In genomic region chr19:36449059-36449670, GRCh38 we compare ENCODE assay signal across 29 cellular contexts. TPM values are rescaled to one million over a fixed set of nuclear protein-coding genes. Genes with fewer than 3 reads are reported as not detected.
DNase-seq lines count a peak whose midpoint lies in the region; ATAC-seq, FAIRE-seq and TF ChIP-seq lines count a peak whose summit lies in the region.
"Had no signal": no experiment of that assay in that cellular context is flagged by ENCODE, and none has a peak within 500 bp of the region (broad histone marks: within the 10 kb centered on the region; RNA-seq: fewer than 3 reads in every experiment).

No MANE protein-coding gene starts in this region.

- no peak overlapping the region for H2BK120ac ChIP-seq in H1 (replicated peaks; ENCODE audit: low read depth, low read length)
- H2BK120ac ChIP-seq in trophoblast cell (ENCODE audit: insufficient read depth, low read length, poor library complexity) = no peak overlapping the region

- intact Hi-C loops in vagina (cut with DNase I) = no loop called here

- no peak overlapping the region for H3K4me3 Mint-ChIP-seq in CD4-positive, CD25-positive, alpha-beta regulatory T cell
- H3K4me3 Mint-ChIP-seq: activated CD4-positive, alpha-beta memory T cell treated with anti-CD3 and anti-CD28 coated beads for 36 hours; activated naive CD8-positive, alpha-beta T cell treated with anti-CD3 and anti-CD28 coated beads for 36 hours; mesothelial cell of epicardium; natural killer cell had no signal

- H4K8ac ChIP-seq in H1 (ENCODE audit: extremely low read depth, insufficient read depth, low read length) (no peak overlapping the region), trophoblast cell (ENCODE audit: low read depth, low read length) (no peak overlapping the region)

- CTCF ChIA-PET in H1 (lab: Charles Lee; ENCODE audit: partially characterized antibody) = no interaction called here

- H3K14ac ChIP-seq in H1 (ENCODE audit: insufficient read length) (no peak overlapping the region), trophoblast cell (ENCODE audit: low read length) (no peak overlapping the region)

- peaks cover 0 to 1% (median 0%) of the 10 kb centered on the region in 4 donors for H3K4me1 Mint-ChIP-seq in CD4-positive, CD25-positive, alpha-beta regulatory T cell
- H3K4me1 Mint-ChIP-seq: activated naive CD8-positive, alpha-beta T cell treated with anti-CD3 and anti-CD28 coated beads for 36 hours; mesothelial cell of epicardium; natural killer cell had no signal

- H3K23ac ChIP-seq in H1 (ENCODE audit: insufficient read length) = no peak overlapping the region
- no peak overlapping the region for H3K23ac ChIP-seq in trophoblast cell (ENCODE audit: low read length)

- H2BK12ac ChIP-seq in H1 (ENCODE audit: low read depth, low read length) (no peak overlapping the region), trophoblast cell (ENCODE audit: low read length) (no peak overlapping the region)

- H3K27me3 Mint-ChIP-seq in CD4-positive, CD25-positive, alpha-beta regulatory T cell = no peaks in the 10 kb centered on the region
- H3K27me3 Mint-ChIP-seq: activated CD4-positive, alpha-beta memory T cell treated with anti-CD3 and anti-CD28 coated beads for 36 hours; activated naive CD8-positive, alpha-beta T cell treated with anti-CD3 and anti-CD28 coated beads for 36 hours had no signal

- peaks cover 46% of the 10 kb centered on the region for H3K36me3 Mint-ChIP-seq in CD4-positive, CD25-positive, alpha-beta regulatory T cell

- no peak overlapping the region for H2BK20ac ChIP-seq in H1 (ENCODE audit: low read length)

- H3K79me2 ChIP-seq in H1 (ENCODE audit: control insufficient read depth in 1 of 2, insufficient read depth in 2 of 2, low read length in 2 of 2) = no peaks in the 10 kb centered on the region
- H3K79me2 ChIP-seq in trophoblast cell (ENCODE audit: control insufficient read depth, insufficient read depth, low read length, poor library complexity) = no peaks in the 10 kb centered on the region

- H3K79me1 ChIP-seq in H1 (ENCODE audit: low read depth, low read length) (no peaks in the 10 kb centered on the region), trophoblast cell (ENCODE audit: low read length) (no peaks in the 10 kb centered on the region)

- TF ChIP-seq POLR2A in H1 (IDR thresholded peaks at IDR 0.05; ENCODE audit: control extremely low read depth in 1 of 2, low read depth in 2 of 2, low read length in 2 of 2) = no peak
- TF ChIP-seq POLR2A in vagina (IDR thresholded peaks at IDR 0.05) = no peak

- H3K4ac ChIP-seq in H1 (replicated peaks; ENCODE audit: insufficient read length, low read depth, low read length) (no peak overlapping the region), trophoblast cell (ENCODE audit: low read depth, low read length) (no peak overlapping the region)

- no peak for TF ChIP-seq RAD21 in H1 (IDR thresholded peaks at IDR 0.05 in 1 of 2, conservative IDR thresholded peaks at IDR 0.05 in 1 of 2; ENCODE audit: low read depth in 2 of 2, low read length in 2 of 2)

- POLR2A ChIA-PET in H1 (lab: Charles Lee; ENCODE audit: partially characterized antibody) = no interaction called here

- peaks cover 42% of the 10 kb centered on the region for H3K36me3 ChIP-seq in CD4-positive, CD25-positive, alpha-beta regulatory T cell (ENCODE audit: control insufficient read depth, insufficient read depth, low read length)
- H3K36me3 ChIP-seq in HUES48 (ENCODE audit: control insufficient read depth, insufficient read depth, low read length) (peaks cover 43% of the 10 kb centered on the region), H1 (ENCODE audit: control insufficient read depth in 2 of 4, insufficient read depth in 4 of 4, low read length in 3 of 4) (peaks cover 3 to 41% (median 23%) of the 10 kb centered on the region in 4 experiments; a peak in 7 of 8 replicates), trophoblast cell (ENCODE audit: control insufficient read depth in 1 of 2, insufficient read depth in 2 of 2, low read length in 2 of 2) (peaks cover 6 to 11% of the 10 kb centered on the region in 2 experiments), vagina (peaks cover 0 to 78% of the 10 kb centered on the region in 2 donors)

- peaks cover 67 to 89% of the 10 kb centered on the region in 2 experiments for H3K9me3 ChIP-seq in CD4-positive, CD25-positive, alpha-beta regulatory T cell (ENCODE audit: control insufficient read depth in 2 of 2, low read length in 2 of 2)
- H3K9me3 ChIP-seq in HUES48 (ENCODE audit: control insufficient read depth, insufficient read depth, low read length) (peaks cover 66% of the 10 kb centered on the region), H1 (ENCODE audit: insufficient read depth in 2 of 2, low read depth in 1 of 2, low read length in 1 of 2) (peaks cover 37% of the 10 kb centered on the region in 2 experiments), trophoblast cell (ENCODE audit: insufficient read depth, low read depth, low read length) (peaks cover 3% of the 10 kb centered on the region), vagina (peaks cover 62% of the 10 kb centered on the region)

- no peak for DNase-seq in CD4-positive, CD25-positive, alpha-beta regulatory T cell
- DNase-seq in H1 (ENCODE audit: low read depth in 1 of 2, low spot score in 2 of 2) (no peak), trophoblast cell (peak; percentile 42 to 70), vagina (ENCODE audit: extremely low spot score in 2 of 2) (no peak), NCI-H187 treated with DMSO at 0.1 percent for 48 hours (lab: John Stamatoyannopoulos, UW) (no peak), NCI-H345 (lab: John Stamatoyannopoulos, UW) (no peak)
- DNase-seq in activated effector memory CD4-positive, alpha-beta T cell treated with anti-CD3 and anti-CD28 coated beads, Interleukin-2, amount 50 U/mL, for 16 hours = no peak
- DNase-seq: activated CD4-positive, alpha-beta memory T cell treated with anti-CD3 and anti-CD28 coated beads for 36 hours; activated naive CD8-positive, alpha-beta T cell treated with anti-CD3 and anti-CD28 coated beads for 36 hours; C1 segment of cervical spinal cord; central memory CD4-positive, alpha-beta T cell; erythroblast; foreskin fibroblast; heart left ventricle; KG1; left colon; MV-4-11; natural killer cell; NCI-H1694; NCI-H2171; NCI-H524; pancreas; PC-9; sigmoid colon; upper lobe of right lung had no signal

- no peak for TF ChIP-seq EP300 in H1 (IDR thresholded peaks at IDR 0.05; ENCODE audit: borderline replicate concordance in 1 of 2, low read depth in 2 of 2, low read length in 2 of 2)

- H4K20me1 ChIP-seq in H1 (replicated peaks in 1 of 2; ENCODE audit: control insufficient read depth in 1 of 2, insufficient read depth in 2 of 2, low read length in 2 of 2) = no peaks in the 10 kb centered on the region

- peaks cover 4 to 73% (median 30%) of the 10 kb centered on the region in 7 donors for H3K9me3 Mint-ChIP-seq in CD4-positive, CD25-positive, alpha-beta regulatory T cell

- no peak for FAIRE-seq in H1 (lab: Jason Lieb, UNC)
- FAIRE-seq: D721Med, pancreas had no signal

- no peaks in the 10 kb centered on the region for H3K27me3 ChIP-seq in CD4-positive, CD25-positive, alpha-beta regulatory T cell (ENCODE audit: control insufficient read depth, insufficient read depth, low read length)
- no peaks in the 10 kb centered on the region for H3K27me3 ChIP-seq in HUES48 (ENCODE audit: control insufficient read depth, insufficient read depth, low read length)
- no peaks in the 10 kb centered on the region for H3K27me3 ChIP-seq in H1 (replicated peaks in 1 of 4; ENCODE audit: control insufficient read depth in 3 of 4, extremely low read depth in 1 of 4, insufficient read depth in 3 of 4, low read length in 3 of 4)
- no peaks in the 10 kb centered on the region for H3K27me3 ChIP-seq in trophoblast cell (ENCODE audit: insufficient read depth, low read length)
- no peaks in the 10 kb centered on the region for H3K27me3 ChIP-seq in vagina
- H3K27me3 ChIP-seq: heart left ventricle, pancreas, sigmoid colon, upper lobe of right lung had no signal

- H4K12ac ChIP-seq in trophoblast cell (ENCODE audit: low read depth, low read length) = no peak overlapping the region

- TF ChIP-seq CTCF in H1 (IDR thresholded peaks at IDR 0.05; ENCODE audit: control extremely low read depth in 1 of 3, insufficient read depth in 1 of 3, low read depth in 1 of 3, low read length in 3 of 3) (no peak), vagina (IDR thresholded peaks at IDR 0.05) (no peak)

- H3K56ac ChIP-seq in H1 (replicated peaks; ENCODE audit: insufficient read length, low read depth, low read length) = no peak overlapping the region

- peak overlapping the region; percentile 21 for H3K4me3 ChIP-seq in CD4-positive, CD25-positive, alpha-beta regulatory T cell (ENCODE audit: low read depth, low read length)
- H3K4me3 ChIP-seq in HUES48 (ENCODE audit: low read depth, low read length) (peak overlapping the region; percentile 32; the same call in 1 of the 2 replicates), H1 (ENCODE audit: extremely low read depth in 1 of 4, insufficient read depth in 2 of 4, low read depth in 3 of 4, low read length in 4 of 4) (no peak overlapping the region), trophoblast cell (ENCODE audit: low read depth, low read length) (no peak overlapping the region), vagina (no peak overlapping the region)
- H3K4me3 ChIP-seq: heart left ventricle, pancreas, PC-9, sigmoid colon, upper lobe of right lung had no signal

- no peaks in the 10 kb centered on the region for H3K23me2 ChIP-seq in H1 (ENCODE audit: low read depth, low read length)

- no peak for ATAC-seq in CD4-positive, CD25-positive, alpha-beta regulatory T cell (ENCODE audit: low read depth in 2 of 2)
- ATAC-seq: heart left ventricle, left colon, natural killer cell, pancreas, upper lobe of right lung had no signal

- H3K4me2 ChIP-seq in H1 (ENCODE audit: insufficient read depth in 1 of 2, low read depth in 2 of 2, low read length in 2 of 2) = no peak overlapping the region
- H3K4me2 ChIP-seq in trophoblast cell (ENCODE audit: low read length) = no peak overlapping the region
- H3K4me2 ChIP-seq: PC-9 had no signal

- H3K27ac ChIP-seq in CD4-positive, CD25-positive, alpha-beta regulatory T cell (ENCODE audit: insufficient read depth, low read length, poor library complexity, severe bottlenecking) = no peak overlapping the region
- H3K27ac ChIP-seq in HUES48 (ENCODE audit: low read depth, low read length) = no peak overlapping the region
- H3K27ac ChIP-seq in H1 (ENCODE audit: low read depth, low read length) = no peak overlapping the region
- no peak overlapping the region for H3K27ac ChIP-seq in trophoblast cell (ENCODE audit: low read depth, low read length)
- no peak overlapping the region for H3K27ac ChIP-seq in vagina
- H3K27ac ChIP-seq: heart left ventricle, pancreas, PC-9, sigmoid colon, upper lobe of right lung had no signal

- H2BK5ac ChIP-seq in H1 (ENCODE audit: low read depth, low read length) (no peak overlapping the region), trophoblast cell (ENCODE audit: low read depth, low read length, poor library complexity) (no peak overlapping the region)

- no peak overlapping the region for H2BK15ac ChIP-seq in H1 (ENCODE audit: low read length)

- H3K18ac ChIP-seq in H1 (ENCODE audit: extremely low read depth, low read length) (no peak overlapping the region), trophoblast cell (ENCODE audit: low read length) (no peak overlapping the region)

- H2AK5ac ChIP-seq in H1 (ENCODE audit: low read depth, low read length) (no peak overlapping the region), trophoblast cell (ENCODE audit: low read length) (no peak overlapping the region)

- H3K9ac ChIP-seq in HUES48 (ENCODE audit: low read depth, low read length) (no peak overlapping the region), H1 (replicated peaks in 1 of 4; ENCODE audit: extremely low read depth in 1 of 4, low read depth in 3 of 4, low read length in 3 of 4) (no peak overlapping the region), trophoblast cell (ENCODE audit: low read length) (no peak overlapping the region)

- no peak overlapping the region for H4K5ac ChIP-seq in H1 (ENCODE audit: insufficient read length, low read depth, low read length)

- no peak overlapping the region for H4K91ac ChIP-seq in H1 (replicated peaks; ENCODE audit: insufficient read length, low read length)
- H4K91ac ChIP-seq in trophoblast cell (ENCODE audit: low read depth, low read length) = no peak overlapping the region

- 90% methylated on average over 5 of the region's 5 CpGs; no CpG with 5 or more reads in 1 of the 2 experiments for WGBS in H1 (ENCODE audit: extremely low coverage in 1 of 2, insufficient coverage in 1 of 2, insufficient read length in 1 of 2, insufficient replicate concordance in 2 of 2, low coverage in 1 of 2, low lambda C conversion rate in 2 of 2, missing lambda C conversion rate in 1 of 2), 2 experiments
- WGBS in trophoblast cell (ENCODE audit: extremely low coverage, insufficient coverage, insufficient read length) = no CpG with 5 or more reads among the region's 5 CpGs

- no peaks in the 10 kb centered on the region for H3K4me1 ChIP-seq in CD4-positive, CD25-positive, alpha-beta regulatory T cell (ENCODE audit: control insufficient read depth, insufficient read depth, low read length, poor library complexity, severe bottlenecking)
- no peaks in the 10 kb centered on the region for H3K4me1 ChIP-seq in HUES48 (ENCODE audit: control insufficient read depth, insufficient read depth, low read length)
- no peaks in the 10 kb centered on the region for H3K4me1 ChIP-seq in H1 (replicated peaks in 1 of 4; ENCODE audit: control insufficient read depth in 3 of 4, insufficient read depth in 4 of 4, low read length in 3 of 4)
- H3K4me1 ChIP-seq in trophoblast cell (ENCODE audit: control insufficient read depth in 1 of 2, insufficient read depth in 2 of 2, low read length in 2 of 2) = no peaks in the 10 kb centered on the region
- no peaks in the 10 kb centered on the region for H3K4me1 ChIP-seq in vagina
- H3K4me1 ChIP-seq: heart left ventricle, pancreas, sigmoid colon, upper lobe of right lung had no signal

- no peak overlapping the region for H3K27ac Mint-ChIP-seq in CD4-positive, CD25-positive, alpha-beta regulatory T cell
- H3K27ac Mint-ChIP-seq: activated CD4-positive, alpha-beta memory T cell treated with anti-CD3 and anti-CD28 coated beads for 36 hours; activated naive CD8-positive, alpha-beta T cell treated with anti-CD3 and anti-CD28 coated beads for 36 hours; mesothelial cell of epicardium; natural killer cell had no signal

- no peak overlapping the region for H2AFZ ChIP-seq in H1 (ENCODE audit: low read length)
- no peak overlapping the region for H2AFZ ChIP-seq in trophoblast cell (ENCODE audit: insufficient read depth, low read length, poor library complexity)
- H2AFZ ChIP-seq: PC-9 had no signal

RNA-seq across cellular contexts. Expression of gene ZFP82, which starts 30.7 kb away (rescaled TPM):
- 2.9 TPM for total RNA-seq in CD4-positive, CD25-positive, alpha-beta regulatory T cell
- 10 to 100 TPM in 2 of 4 donors, 1 to 10 TPM in 2; 5.4 to 14.4 (median 9.0) TPM for polyA plus RNA-seq in CD4-positive, CD25-positive, alpha-beta regulatory T cell
- 16.5 TPM in 2 replicates for total RNA-seq in H1 (2021; fragmentation: NEBNext Ultra II Directional; extraction: Animal tissue kit (Norgen Biotek cat#: 25700))
- 2.7 and 4.8 TPM in 2 replicates for polyA plus RNA-seq in H1 (2011; rRNA removed)
- 4.9 TPM for polyA plus RNA-seq in H1 (2011; cell fraction: cytosol; rRNA removed)
- 4.2 TPM for polyA plus RNA-seq in H1 (2011; cell fraction: nucleus; rRNA removed)
- polyA plus RNA-seq in H1 (2012, experiment 1 of 2) = 7.1 to 11.3 TPM (median 7.6 TPM) in 4 replicates
- 0.81 TPM for polyA plus RNA-seq in H1 (2012, experiment 2 of 2)
- 10.5 TPM for polyA plus RNA-seq in H1 (2013, experiment 1 of 2)
- polyA plus RNA-seq in H1 (2013, experiment 2 of 2) = 9.7 TPM
- polyA minus RNA-seq in H1 (2011; rRNA and poly(A)+ RNA removed) = 16.7 and 26.2 TPM in 2 replicates
- polyA minus RNA-seq in H1 (2011; cell fraction: cytosol; rRNA and poly(A)+ RNA removed) = 10.1 TPM
- 25.9 TPM for polyA minus RNA-seq in H1 (2011; cell fraction: nucleus; rRNA and poly(A)+ RNA removed)
- 5.3 and 5.5 TPM in 2 replicates for polyA plus RNA-seq in trophoblast cell (2013)
- total RNA-seq in vagina = 4.7 TPM
- total RNA-seq: HT-29 had no signal

RNA-seq across cellular contexts. Expression of gene ZNF566, which starts 40.2 kb away (rescaled TPM):
- total RNA-seq in CD4-positive, CD25-positive, alpha-beta regulatory T cell = 7.9 TPM
- polyA plus RNA-seq in CD4-positive, CD25-positive, alpha-beta regulatory T cell = 10 to 100 TPM; 13.9 to 20.7 (median 19.1) TPM
- 16.1 and 16.6 TPM in 2 replicates for total RNA-seq in H1 (2021; fragmentation: NEBNext Ultra II Directional; extraction: Animal tissue kit (Norgen Biotek cat#: 25700))
- 6.7 and 6.9 TPM in 2 replicates for polyA plus RNA-seq in H1 (2011; rRNA removed)
- 7.0 TPM for polyA plus RNA-seq in H1 (2011; cell fraction: cytosol; rRNA removed)
- polyA plus RNA-seq in H1 (2011; cell fraction: nucleus; rRNA removed) = 7.1 TPM
- 6.1 to 15.0 TPM (median 7.7 TPM) in 4 replicates for polyA plus RNA-seq in H1 (2012, experiment 1 of 2)
- 1.3 TPM for polyA plus RNA-seq in H1 (2012, experiment 2 of 2)
- 5.5 TPM for polyA plus RNA-seq in H1 (2013, experiment 1 of 2)
- 4.4 TPM for polyA plus RNA-seq in H1 (2013, experiment 2 of 2)
- 7.3 and 9.2 TPM in 2 replicates for polyA minus RNA-seq in H1 (2011; rRNA and poly(A)+ RNA removed)
- polyA minus RNA-seq in H1 (2011; cell fraction: cytosol; rRNA and poly(A)+ RNA removed) = 2.6 TPM
- polyA minus RNA-seq in H1 (2011; cell fraction: nucleus; rRNA and poly(A)+ RNA removed) = 13.2 TPM
- polyA plus RNA-seq in trophoblast cell (2013) = 2.6 and 2.7 TPM in 2 replicates
- total RNA-seq in vagina = 11.3 TPM

Comparison
In these comparisons a context has a peak if more than half of its experiments do, and no peak if none do; other contexts are left out.
1. DNase-seq: peak in trophoblast cell (2 of 2); none in CD4-positive, CD25-positive, alpha-beta regulatory T cell (0 of 3), H1 (0 of 2), vagina (0 of 2), activated effector memory CD4-positive, alpha-beta T cell treated with anti-CD3 and anti-CD28 coated beads, Interleukin-2, amount 50 U/mL, for 16 hours (single experiment), NCI-H187 treated with DMSO at 0.1 percent for 48 hours (single experiment) and NCI-H345 (single experiment).
2. H3K4me3 ChIP-seq: peak in CD4-positive, CD25-positive, alpha-beta regulatory T cell (single experiment) and HUES48 (single experiment); none in H1 (0 of 4), trophoblast cell (single experiment) and vagina (0 of 2).